ENCODE assay signal across 22 cellular contexts in the genomic region with DNA sequence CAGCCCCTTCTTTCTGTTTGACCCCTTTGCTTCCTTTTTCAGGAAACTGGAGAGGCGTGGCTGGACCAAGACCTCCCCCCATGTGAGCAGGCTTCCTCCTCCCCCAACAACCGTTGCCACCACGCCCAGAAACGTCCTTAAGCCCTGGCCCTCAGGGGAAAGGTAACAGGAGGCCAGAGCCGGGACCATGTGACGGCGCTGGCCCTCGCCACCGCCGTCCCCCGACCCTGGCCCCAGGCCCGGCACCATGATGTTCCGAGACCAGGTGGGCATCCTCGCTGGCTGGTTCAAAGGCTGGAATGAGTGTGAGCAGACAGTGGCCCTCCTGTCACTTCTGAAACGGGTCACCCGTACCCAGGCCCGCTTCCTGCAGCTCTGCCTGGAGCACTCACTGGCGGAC. TPM values are rescaled to one million over a fixed set of nuclear protein-coding genes. Genes with fewer than 3 reads are reported as not detected.
"Had no signal": no experiment of that assay in that cellular context is flagged by ENCODE, and none has a peak within 500 bp of the region (broad histone marks: within the 10 kb centered on the region; RNA-seq: fewer than 3 reads in every experiment).

No MANE protein-coding gene starts in this region.

- DNase-seq: cortex of kidney; effector memory CD4-positive, alpha-beta T cell; gastrocnemius medialis; heart right ventricle; left cardiac atrium; left ventricle myocardium inferior; lower lobe of right lung; natural killer cell; nucleus accumbens; ovary; sigmoid colon; stimulated activated CD4-positive, alpha-beta T cell treated with anti-CD3 and anti-CD28 coated beads, Interleukin-12 subunit alpha, Interleukin-12 subunit beta, amount 100 ng/mL, for 4 hours; transverse colon had no signal

- H3K27me3 Mint-ChIP-seq: memory B cell; stimulated activated naive CD8-positive, alpha-beta T cell treated with anti-CD3 and anti-CD28 coated beads, Interleukin-15, Interleukin-2, amounts not matched to agents 100 ng/mL and 50 ng/mL, for 24 hours had no signal

- H3K27ac Mint-ChIP-seq: memory B cell; mesothelial cell of epicardium; natural killer cell; stimulated activated naive CD8-positive, alpha-beta T cell treated with anti-CD3 and anti-CD28 coated beads, Interleukin-15, Interleukin-2, amounts not matched to agents 100 ng/mL and 50 ng/mL, for 24 hours had no signal

- H3K4me1 Mint-ChIP-seq: mesothelial cell of epicardium had no signal

- H3K27me3 ChIP-seq: gastrocnemius medialis, heart right ventricle, ovary, right atrium auricular region, sigmoid colon, transverse colon had no signal

- H3K4me3 ChIP-seq: gastrocnemius medialis, heart right ventricle, left ventricle myocardium inferior, lower lobe of right lung, ovary, right atrium auricular region, sigmoid colon, skin epidermis, thoracic aorta, transverse colon had no signal

- H3K9me3 Mint-ChIP-seq: memory B cell; mesothelial cell of epicardium; natural killer cell; neural crest cell; stimulated activated naive CD8-positive, alpha-beta T cell treated with anti-CD3 and anti-CD28 coated beads, Interleukin-15, Interleukin-2, amounts not matched to agents 100 ng/mL and 50 ng/mL, for 24 hours had no signal

- H3K4me1 ChIP-seq: lower lobe of right lung had no signal

- H3K9me3 ChIP-seq: gastrocnemius medialis, heart right ventricle, left ventricle myocardium inferior, lower lobe of right lung, ovary, right atrium auricular region, sigmoid colon, thoracic aorta, transverse colon had no signal

- H3K27ac ChIP-seq: gastrocnemius medialis, heart right ventricle, left ventricle myocardium inferior, lower lobe of right lung, ovary, right atrium auricular region, sigmoid colon, thoracic aorta, transverse colon had no signal

- H3K4me3 Mint-ChIP-seq: memory B cell; mesothelial cell of epicardium; natural killer cell; neural crest cell; stimulated activated naive CD8-positive, alpha-beta T cell treated with anti-CD3 and anti-CD28 coated beads, Interleukin-15, Interleukin-2, amounts not matched to agents 100 ng/mL and 50 ng/mL, for 24 hours had no signal

- H3K36me3 ChIP-seq: ovary had no signal

RNA-seq across cellular contexts. Expression of gene GMFG, which starts 20.8 kb away (rescaled TPM):
- total RNA-seq: chondrocyte, mesothelial cell of epicardium, myocyte had no signal
